15 cellular contexts compared by ENCODE assay signal in the genomic region with DNA sequence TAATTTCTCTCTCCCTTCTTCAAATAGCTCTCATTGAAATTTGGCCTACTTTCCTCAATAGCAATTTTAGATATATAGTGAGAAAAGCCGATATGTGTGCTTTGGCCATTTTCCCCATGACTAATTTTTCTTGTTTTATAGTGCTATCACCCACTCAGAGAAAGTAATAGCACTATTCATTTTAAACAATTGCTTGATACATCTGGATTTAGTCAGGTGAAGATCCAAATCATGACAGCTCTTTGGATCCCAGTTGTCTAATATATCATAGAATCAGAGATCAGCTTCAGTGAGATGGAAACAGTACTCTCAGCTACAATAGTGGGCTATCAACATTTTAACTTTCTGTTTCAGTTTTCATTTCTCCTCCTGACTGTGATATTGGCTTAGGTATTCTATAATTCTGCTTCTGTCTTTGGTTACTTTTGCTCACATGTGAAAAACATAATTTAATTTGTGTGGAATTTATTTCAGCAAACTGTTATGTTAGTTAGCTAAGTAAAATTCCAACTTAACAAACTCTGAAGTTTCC. TPM values are rescaled to one million over a fixed set of nuclear protein-coding genes. Genes with fewer than 3 reads are reported as not detected.
DNase-seq lines count a peak whose midpoint lies in the region; ATAC-seq, FAIRE-seq and TF ChIP-seq lines count a peak whose summit lies in the region.
"Had no signal": no experiment of that assay in that cellular context is flagged by ENCODE, and none has a peak within 500 bp of the region (broad histone marks: within the 10 kb centered on the region; RNA-seq: fewer than 3 reads in every experiment).

No MANE protein-coding gene starts in this region.

- no peaks in the 10 kb centered on the region for H3K27me3 Mint-ChIP-seq in astrocyte (ENCODE audit: low read depth, unreplicated experiment)
- H3K27me3 Mint-ChIP-seq: CD4-positive, CD25-positive, alpha-beta regulatory T cell had no signal

- no peak overlapping the region for H3K27ac Mint-ChIP-seq in astrocyte (ENCODE audit: unreplicated experiment)
- H3K27ac Mint-ChIP-seq: CD4-positive, CD25-positive, alpha-beta regulatory T cell had no signal

- peaks cover 43% of the 10 kb centered on the region for H3K79me2 ChIP-seq in astrocyte (ENCODE audit: insufficient read depth, low read length)

- peak overlapping the region; percentile 30 for H3K9ac ChIP-seq in astrocyte (ENCODE audit: low read length)

- peaks cover 5% of the 10 kb centered on the region for H3K9me3 Mint-ChIP-seq in astrocyte (ENCODE audit: unreplicated experiment)

- FAIRE-seq in astrocyte (lab: Jason Lieb, UNC), result no peak

- H3K4me3 Mint-ChIP-seq in astrocyte (ENCODE audit: unreplicated experiment), result no peak overlapping the region
- H3K4me3 Mint-ChIP-seq: CD4-positive, CD25-positive, alpha-beta regulatory T cell had no signal

- DNase-seq in astrocyte (ENCODE audit: low read depth) (peak; percentile 34), posterior cingulate gyrus (no peak), dedifferentiated amniotic fluid mesenchymal stem cell (ENCODE audit: extremely low spot score) (no peak), A172 (ENCODE audit: low spot score) (no peak)
- no peak for DNase-seq in activated CD4-positive, alpha-beta T cell treated with anti-CD3 and anti-CD28 coated beads for 4 hours
- DNase-seq: GOT3 had no signal

- H3K36me3 Mint-ChIP-seq in astrocyte (ENCODE audit: low read depth, unreplicated experiment), result peaks cover 28% of the 10 kb centered on the region
- H3K36me3 Mint-ChIP-seq: CD4-positive, CD25-positive, alpha-beta regulatory T cell had no signal

- H3K27ac ChIP-seq in astrocyte (ENCODE audit: low read depth, low read length), result peak overlapping the region; percentile 59
- H3K27ac ChIP-seq: esophagus muscularis mucosa had no signal

- no peak for TF ChIP-seq CTCF in astrocyte (IDR thresholded peaks at IDR 0.05; ENCODE audit: insufficient read depth, low read depth, low read length)

- no peaks in the 10 kb centered on the region for H3K27me3 ChIP-seq in astrocyte (ENCODE audit: insufficient read depth, low read length)
- H3K27me3 ChIP-seq: esophagus muscularis mucosa, MG63 had no signal

- H3K9me3 ChIP-seq in astrocyte (ENCODE audit: insufficient read depth, low read depth, low read length), result no peaks in the 10 kb centered on the region
- H3K9me3 ChIP-seq: esophagus muscularis mucosa had no signal

- no peak overlapping the region for H3K4me3 ChIP-seq in astrocyte (ENCODE audit: insufficient read depth, low read depth, low read length)
- H3K4me3 ChIP-seq: esophagus muscularis mucosa, lung, MG63, skin epidermis had no signal

- peaks cover 16% of the 10 kb centered on the region for H4K20me1 ChIP-seq in astrocyte (ENCODE audit: insufficient read depth, low read length)

- peaks cover 39% of the 10 kb centered on the region for H3K36me3 ChIP-seq in astrocyte (ENCODE audit: insufficient read depth, low read length)
- H3K36me3 ChIP-seq: MG63 had no signal

- ATAC-seq in GM18498 (IDR thresholded peaks at IDR 0.05; ENCODE audit: unreplicated experiment) (peak; percentile 93), GM19463 (IDR thresholded peaks at IDR 0.05; ENCODE audit: unreplicated experiment) (peak; percentile 92), HG03060 (IDR thresholded peaks at IDR 0.05; ENCODE audit: low read depth, unreplicated experiment) (peak; percentile 65)
- ATAC-seq: Panc1 had no signal

- peak overlapping the region; percentile 5 for H3K4me2 ChIP-seq in astrocyte (ENCODE audit: low read length)

- H3K4me1 ChIP-seq in astrocyte (ENCODE audit: insufficient read depth, low read length), result peaks cover 15% of the 10 kb centered on the region

- intact Hi-C loops in posterior cingulate gyrus (cut with DNase I), result no loop called here

- peaks cover 27% of the 10 kb centered on the region for H3K4me1 Mint-ChIP-seq in astrocyte (ENCODE audit: low read depth, unreplicated experiment)
- H3K4me1 Mint-ChIP-seq: CD4-positive, CD25-positive, alpha-beta regulatory T cell had no signal

- no peak overlapping the region for H2AFZ ChIP-seq in astrocyte (ENCODE audit: low read depth, low read length)

RNA-seq across cellular contexts. Expression of a gene that starts 38.7 kb away (rescaled TPM):
- 431 and 542 TPM in 2 replicates for total RNA-seq in astrocyte
- 22.3 and 31.7 TPM in 2 replicates for total RNA-seq in A172 (2014; rRNA removed; shearing (Covaris generic))
- total RNA-seq: CD4-positive, CD25-positive, alpha-beta regulatory T cell had no signal

Comparison
In these comparisons a context has a peak if more than half of its experiments do, and no peak if none do; other contexts are left out.
1. RNA of a gene that starts 38.7 kb away (total RNA-seq): 431 to 542 TPM in astrocyte; 22.3 to 31.7 TPM in A172; every median in the first group is over 10 times any median in the second.
2. Peak in every context shown above with its lines, with median percentiles within 50 percentile points of each other: ATAC-seq.